Comparison of ENCODE assay signal across 30 cellular contexts in the genomic region with DNA sequence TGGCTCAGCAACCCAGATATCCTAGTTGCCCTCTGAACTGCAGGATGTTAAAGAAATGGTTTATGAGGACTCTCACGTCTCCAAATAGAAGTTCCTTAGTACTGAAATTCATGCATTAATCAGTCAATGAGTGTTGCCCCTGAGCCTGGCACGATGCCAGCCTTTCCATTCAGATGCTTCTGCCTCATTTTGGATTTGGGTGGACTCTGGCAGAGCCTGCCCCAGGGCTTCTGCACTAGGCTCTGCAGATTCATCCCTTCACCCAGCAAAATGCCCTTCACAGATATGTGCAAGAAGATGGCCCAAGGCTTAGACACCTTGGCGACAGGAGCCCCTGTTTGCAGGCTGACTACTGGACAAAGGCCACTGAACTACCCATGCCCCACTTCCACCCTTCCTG.
"Had no signal": no experiment of that assay in that cellular context is flagged by ENCODE, and none has a peak within 500 bp of the region (broad histone marks: within the 10 kb centered on the region; RNA-seq: fewer than 3 reads in every experiment).

No MANE protein-coding gene starts in this region.

- H3K36me3 ChIP-seq: esophagus squamous epithelium, heart right ventricle, neutrophil, prostate gland, spleen, tibial artery had no signal

- H3K79me2 ChIP-seq: parathyroid adenoma had no signal

- H3K4me3 ChIP-seq: coronary artery, esophagus squamous epithelium, heart right ventricle, lung, prostate gland, skin epidermis, spleen, testis, tibial artery had no signal

- ATAC-seq: heart right ventricle; natural killer cell; right cardiac atrium; stimulated activated memory B cell treated with anti-CD40 and anti-IgM and Interleukin-4, amounts not matched to agents 10 μg/mL and 1 μg/mL and 100 μg/mL, for 72 hours; stimulated activated naive CD8-positive, alpha-beta T cell treated with anti-CD3 and anti-CD28 coated beads, Interleukin-15, Interleukin-2, amounts not matched to agents 100 U/mL and 50 U/mL, for 24 hours had no signal

- DNase-seq: dermis blood vessel endothelial cell; effector memory CD4-positive, alpha-beta T cell; erythroblast; esophagus squamous epithelium; foreskin melanocyte; glutamatergic neuron; heart right ventricle; hippocampal formation; immature natural killer cell; natural killer cell; right cardiac atrium; spleen; stimulated activated CD4-positive, alpha-beta T cell treated with anti-CD3 and anti-CD28 coated beads, Interleukin-4, amount 100 ng/mL, for 4 hours; stimulated activated naive CD8-positive, alpha-beta T cell treated with anti-CD3 and anti-CD28 coated beads, Interleukin-15, Interleukin-2, amounts not matched to agents 100 U/mL and 50 U/mL, for 24 hours; substantia nigra; testis; tibial artery had no signal

- FAIRE-seq: endometrium, keratinocyte, urothelium cell line had no signal

- H3K27ac ChIP-seq: coronary artery, esophagus squamous epithelium, heart right ventricle, neutrophil, parathyroid adenoma, prostate gland, skin epidermis, spleen, testis, tibial artery had no signal

- H3K4me1 ChIP-seq: esophagus squamous epithelium, heart right ventricle, parathyroid adenoma, prostate gland, spleen, testis, tibial artery had no signal

- H3K9me3 Mint-ChIP-seq: memory B cell; natural killer cell; neural crest cell; stimulated activated memory B cell treated with anti-CD40 and anti-IgM and Interleukin-4, amounts not matched to agents 10 μg/mL and 1 μg/mL and 100 μg/mL, for 72 hours had no signal

- H2AFZ ChIP-seq: parathyroid adenoma had no signal

- H3K9me3 ChIP-seq: esophagus squamous epithelium, heart right ventricle, neutrophil, prostate gland, spleen, testis, tibial artery had no signal

- H3K27ac Mint-ChIP-seq: immature natural killer cell; memory B cell; natural killer cell; stimulated activated memory B cell treated with anti-CD40 and anti-IgM and Interleukin-4, amounts not matched to agents 10 μg/mL and 1 μg/mL and 100 μg/mL, for 72 hours; type B pancreatic cell had no signal

- H3K36me3 Mint-ChIP-seq: immature natural killer cell; memory B cell; natural killer cell; stimulated activated memory B cell treated with anti-CD40 and anti-IgM and Interleukin-4, amounts not matched to agents 10 μg/mL and 1 μg/mL and 100 μg/mL, for 72 hours; type B pancreatic cell had no signal

- H3K9ac ChIP-seq: parathyroid adenoma had no signal

- H3K4me1 Mint-ChIP-seq: memory B cell; neural crest cell; stimulated activated memory B cell treated with anti-CD40 and anti-IgM and Interleukin-4, amounts not matched to agents 10 μg/mL and 1 μg/mL and 100 μg/mL, for 72 hours had no signal

- H3K27me3 ChIP-seq: esophagus squamous epithelium, heart right ventricle, neutrophil, spleen, testis, tibial artery had no signal

- H3K4me3 Mint-ChIP-seq: immature natural killer cell; memory B cell; natural killer cell; neural crest cell; stimulated activated memory B cell treated with anti-CD40 and anti-IgM and Interleukin-4, amounts not matched to agents 10 μg/mL and 1 μg/mL and 100 μg/mL, for 72 hours; type B pancreatic cell had no signal
